ENCODE assay signal across 11 cellular contexts in the genomic region with DNA sequence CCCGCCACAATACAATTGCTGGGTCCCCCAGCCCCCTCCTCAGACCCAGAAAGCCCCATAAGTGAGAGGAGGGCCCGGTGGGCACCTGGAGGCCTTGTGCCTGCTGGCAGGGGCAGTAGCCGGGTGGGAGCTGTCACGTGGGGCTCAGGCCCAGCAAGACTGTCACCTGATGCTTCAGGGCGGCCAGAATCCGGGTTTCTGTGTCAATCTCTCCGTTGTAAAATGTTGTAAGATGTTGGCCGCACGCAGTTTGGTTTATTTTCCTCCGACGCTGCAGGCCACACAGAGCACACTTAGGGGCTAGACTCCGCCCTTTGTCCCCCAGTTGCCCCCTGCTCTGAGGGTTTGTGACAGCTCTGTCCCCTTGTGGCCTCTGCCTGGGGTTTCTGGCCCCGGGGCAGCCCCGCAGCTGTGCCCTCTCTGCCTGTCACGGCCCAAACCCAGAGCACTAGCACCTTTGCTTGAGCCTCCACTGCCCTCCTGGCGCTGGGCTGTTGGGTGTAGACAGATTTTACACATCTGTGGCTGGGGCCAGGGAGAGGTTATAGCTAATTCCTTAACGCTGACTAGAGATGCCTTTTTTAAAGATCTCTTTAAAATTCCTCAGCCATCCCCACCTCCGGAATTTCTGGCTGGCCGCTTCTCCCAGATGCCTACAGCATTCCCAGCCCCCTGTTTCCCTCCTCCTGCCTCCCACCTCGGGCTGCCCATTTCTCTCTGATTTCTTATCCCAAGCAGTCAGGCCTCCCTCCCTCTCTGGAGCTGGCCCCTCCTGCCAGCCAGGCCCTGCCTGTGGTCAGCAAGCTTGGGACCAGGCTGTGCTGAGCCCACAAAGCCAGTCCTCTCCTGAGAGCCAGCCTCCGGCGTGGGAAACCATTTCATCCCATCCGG.
A peak's percentile ranks its signal among the peaks of the same experiment; 100 is the strongest.
DNase-seq lines count a peak whose midpoint lies in the region; ATAC-seq and TF ChIP-seq lines count a peak whose summit lies in the region.
"Had no signal": no experiment of that assay in that cellular context is flagged by ENCODE, and none has a peak within 500 bp of the region (broad histone marks: within the 10 kb centered on the region; RNA-seq: fewer than 3 reads in every experiment).

No MANE protein-coding gene starts in this region.

- no peak for ATAC-seq in GM19324 (IDR thresholded peaks at IDR 0.05; ENCODE audit: low FRiP score, unreplicated experiment)
- ATAC-seq: stimulated activated memory B cell treated with anti-CD40 and anti-IgM and Interleukin-4, amounts not matched to agents 10 μg/mL and 1 μg/mL and 100 μg/mL, for 72 hours had no signal

- CTCF ChIA-PET in HEK293 (lab: Yijun Ruan, JAX), result interaction anchor here (0.5 to 6.0 kb wide), 16 partner anchors 10 to 1236 kb away, joined by 3 to 70 read pairs (median 4); no protein-coding TSS in a partner anchor

- in situ Hi-C loops in brain microvascular endothelial cell (cut with HindIII; ENCODE audit: low pct_ligation_motif_present, low sequenced_read_pairs), result no loop called here

- DNase-seq in brain microvascular endothelial cell (peak; percentile 57), left kidney (ENCODE audit: low read depth, low spot score) (peak; percentile 85), tibial artery (no peak), NCI-H1694 treated with DMSO at 0.1 percent for 48 hours (lab: John Stamatoyannopoulos, UW) (no peak), DMS153 treated with DMSO at 0.1 percent for 48 hours (lab: John Stamatoyannopoulos, UW; ENCODE audit: unreplicated experiment) (no peak)
- DNase-seq in activated CD4-positive, alpha-beta T cell treated with anti-CD3 and anti-CD28 coated beads, Interleukin-2, amount 50 U/mL, for 48 hours, result no peak
- DNase-seq: naive B cell, SHP77 had no signal

- H3K27ac ChIP-seq in HEK293 (ENCODE audit: extremely low read depth, low read depth, low read length) (no peak overlapping the region), brain microvascular endothelial cell (peak overlapping the region; percentile 64), tibial artery (peak overlapping the region; percentile 53 to 69)

- H3K4me1 ChIP-seq in HEK293 (ENCODE audit: control insufficient read depth, insufficient read depth, low read length), result no peaks in the 10 kb centered on the region; the same call in 1 of the 2 replicates
- peaks cover 0 to 33% (median 16%) of the 10 kb centered on the region in 4 donors for H3K4me1 ChIP-seq in tibial artery

- POLR2A ChIA-PET in HEK293 (lab: Yijun Ruan, JAX), result interaction anchor here (0.7 kb wide), 1 partner anchor 10 kb away, joined by 3 read pairs; no protein-coding TSS in a partner anchor

- H3K36me3 ChIP-seq in HEK293 (ENCODE audit: control insufficient read depth in 2 of 2, insufficient read depth in 1 of 2, low read length in 2 of 2) (no peaks in the 10 kb centered on the region), brain microvascular endothelial cell (replicated peaks) (no peaks in the 10 kb centered on the region), tibial artery (no peaks in the 10 kb centered on the region)

- intact Hi-C loops in tibial artery (cut with DNase I; ENCODE audit: low total_unique reads), result loop anchor here (5.0 kb wide), 1 partner anchor 39 kb away; no protein-coding TSS in a partner anchor

- H3K4me3 ChIP-seq in HEK293 (ENCODE audit: low read depth, low read length) (no peak overlapping the region), brain microvascular endothelial cell (ENCODE audit: low read depth, low read length) (no peak overlapping the region), tibial artery (no peak overlapping the region)

- H3K9me3 ChIP-seq in HEK293 (ENCODE audit: control insufficient read depth, insufficient read depth, low read depth, low read length) (no peaks in the 10 kb centered on the region), tibial artery (no peaks in the 10 kb centered on the region)

- no peak for TF ChIP-seq CTCF in HEK293 (tag by site-specific recombination; IDR thresholded peaks at IDR 0.05)
- TF ChIP-seq CTCF in brain microvascular endothelial cell (IDR thresholded peaks at IDR 0.05; ENCODE audit: low read depth, low read length, missing control alignments), result no peak
- no peak for TF ChIP-seq CTCF in tibial artery (IDR thresholded peaks at IDR 0.05)

- no peaks in the 10 kb centered on the region for H3K27me3 ChIP-seq in brain microvascular endothelial cell (replicated peaks)
- peaks cover 0 to 39% of the 10 kb centered on the region in 2 donors for H3K27me3 ChIP-seq in tibial artery

TF ChIP-seq in HEK293, 187 proteins besides CTCF, POLR2A, EP300 and RAD21:
- TF ChIP-seq TCF7L2 (IDR thresholded peaks at IDR 0.05; ENCODE audit: borderline replicate concordance, low read depth, low read length) (no peak), EGR2 (tag by site-specific recombination; IDR thresholded peaks at IDR 0.05; ENCODE audit: low read depth) (peak; percentile 92), ZFHX2 (tag by site-specific recombination; conservative IDR thresholded peaks at IDR 0.05) (peak; percentile 77), ZNF350 (tag by site-specific recombination; IDR thresholded peaks at IDR 0.05) (no peak)
TF ChIP-seq in HEK293: peak in this region for 2.

Comparison
In these comparisons a context has a peak if more than half of its experiments do, and no peak if none do; other contexts are left out.
1. DNase-seq: peak in brain microvascular endothelial cell (single experiment) and left kidney (single experiment); none in tibial artery (0 of 2), NCI-H1694 treated with DMSO at 0.1 percent for 48 hours (single experiment), activated CD4-positive, alpha-beta T cell treated with anti-CD3 and anti-CD28 coated beads, Interleukin-2, amount 50 U/mL, for 48 hours (0 of 2) and DMS153 treated with DMSO at 0.1 percent for 48 hours (single experiment).